Comparison of ENCODE assay signal across 8 cellular contexts in genomic region chr19:2050991-2051770, GRCh38. TPM values are rescaled to one million over a fixed set of nuclear protein-coding genes. Genes with fewer than 3 reads are reported as not detected.
A peak's percentile ranks its signal among the peaks of the same experiment; 100 is the strongest.
DNase-seq lines count a peak whose midpoint lies in the region; ATAC-seq and TF ChIP-seq lines count a peak whose summit lies in the region.

TSS of gene MKNK2 (minus strand) at chr19:2051244. CDS start at chr19:2050851, 393 bp downstream.

- H3K36me3 ChIP-seq in kidney epithelial cell (ENCODE audit: control insufficient read depth, insufficient read depth, low read length), result peaks cover 3% of the 10 kb centered on the region

- CTCF ChIA-PET in AG04449 (lab: Yijun Ruan, JAX), result interaction anchor here (0.6 to 2.8 kb wide), 11 partner anchors 8 to 265 kb away, joined by 3 to 15 read pairs (median 4); no protein-coding TSS in a partner anchor

- H3K4me3 ChIP-seq in AG04449 (ENCODE audit: low read depth, low read length), result peak within 1 kb of the TSS; percentile 73
- H3K4me3 ChIP-seq in kidney epithelial cell (ENCODE audit: low read depth, low read length), result peak within 1 kb of the TSS; percentile 92

- peak; percentile 39 for ATAC-seq in GM18861 (IDR thresholded peaks at IDR 0.05; ENCODE audit: unreplicated experiment)
- peak; percentile 47 for ATAC-seq in HG03103 (IDR thresholded peaks at IDR 0.05; ENCODE audit: low read depth, unreplicated experiment)

- DNase-seq in AG04449 (ENCODE audit: low read depth, low spot score), result no peak
- DNase-seq in NCI-H2227 (lab: John Stamatoyannopoulos, UW; ENCODE audit: unreplicated experiment), result peak; percentile 92
- peak; percentile 99 for DNase-seq in activated CD4-positive, CD25-positive, alpha-beta regulatory T cell treated with anti-CD3 and anti-CD28 coated beads, Interleukin-2, amount 50 U/mL, for 72 hours
- peak; percentile 89 for DNase-seq in cerebellar cortex (ENCODE audit: low spot score)
- DNase-seq in kidney epithelial cell (ENCODE audit: low read depth), result no peak
- DNase-seq in stimulated activated CD4-positive, alpha-beta T cell treated with anti-CD3 and anti-CD28 coated beads, Interleukin-15, amount 100 ng/mL, for 48 hours (ENCODE audit: low read depth in 2 of 2), result peak; percentile 92 to 94

- POLR2A ChIA-PET in AG04449 (lab: Yijun Ruan, JAX), result interaction anchor here (0.6 to 2.1 kb wide), 5 partner anchors 9 to 19 kb away, joined by 3 to 11 read pairs (median 3); no protein-coding TSS in a partner anchor

- no peaks in the 10 kb centered on the region for H3K27me3 ChIP-seq in kidney epithelial cell (ENCODE audit: control insufficient read depth, insufficient read depth, low read length)

- peak; percentile 79 for TF ChIP-seq CTCF in AG04449 (IDR thresholded peaks at IDR 0.05; ENCODE audit: insufficient read depth, low read length, missing control alignments)
- peak; percentile 38 for TF ChIP-seq CTCF in kidney epithelial cell (IDR thresholded peaks at IDR 0.05; ENCODE audit: insufficient read depth, low read length, poor library complexity, severe bottlenecking)

RNA-seq across cellular contexts. Expression of gene MKNK2, which starts in this region (rescaled TPM):
- total RNA-seq in kidney epithelial cell, result 253 and 315 TPM in 2 replicates

Comparison
In these comparisons a context has a peak if more than half of its experiments do, and no peak if none do; other contexts are left out.
1. DNase-seq: peak in NCI-H2227 (single experiment), activated CD4-positive, CD25-positive, alpha-beta regulatory T cell treated with anti-CD3 and anti-CD28 coated beads, Interleukin-2, amount 50 U/mL, for 72 hours (single experiment), cerebellar cortex (single experiment) and stimulated activated CD4-positive, alpha-beta T cell treated with anti-CD3 and anti-CD28 coated beads, Interleukin-15, amount 100 ng/mL, for 48 hours (2 of 2); none in AG04449 (single experiment) and kidney epithelial cell (single experiment).